1 cellular context compared by ENCODE assay signal in genomic region chr9:94259077-94259847, GRCh38.
TF ChIP-seq lines count a peak whose summit lies in the region.

ZNF169 (plus strand) TSS chr9:94259298; CDS start chr9:94278813, 19,515 bp downstream.

TF ChIP-seq in HepG2, 621 proteins besides CTCF, POLR2A, EP300 and RAD21 (continued from another document and continues in another):
- TF ChIP-seq DDIT3 (CRISPR knock-in tag; IDR thresholded peaks at IDR 0.05), result no peak
- TF ChIP-seq ZBTB25 (CRISPR knock-in tag; IDR thresholded peaks at IDR 0.05), result no peak
- TF ChIP-seq CSRNP2 (CRISPR knock-in tag; conservative IDR thresholded peaks at IDR 0.05; ENCODE audit: low read depth), result no peak
- peak; percentile 99 for TF ChIP-seq SNAPC4 (CRISPR knock-in tag; IDR thresholded peaks at IDR 0.05)
- TF ChIP-seq RBFOX2 (IDR thresholded peaks at IDR 0.05; ENCODE audit: low read depth, low read length), result peak; percentile 76
- no peak for TF ChIP-seq ATF6 (CRISPR knock-in tag; conservative IDR thresholded peaks at IDR 0.05)
- TF ChIP-seq ZNF570 (CRISPR knock-in tag; IDR thresholded peaks at IDR 0.05; ENCODE audit: borderline replicate concordance), result no peak
- TF ChIP-seq NRL (CRISPR knock-in tag; IDR thresholded peaks at IDR 0.05; ENCODE audit: borderline replicate concordance), result no peak
- no peak for TF ChIP-seq ZNF597 (CRISPR knock-in tag; IDR thresholded peaks at IDR 0.05)
- no peak for TF ChIP-seq ZSCAN5A (CRISPR knock-in tag; IDR thresholded peaks at IDR 0.05; ENCODE audit: borderline replicate concordance)
- TF ChIP-seq ZNF275 (CRISPR knock-in tag; IDR thresholded peaks at IDR 0.05; ENCODE audit: borderline replicate concordance), result no peak
- 0 out of 2 replicates have a peak, but pooled peaks have one; percentile 67 for TF ChIP-seq ZNF160 (CRISPR knock-in tag; IDR thresholded peaks at IDR 0.05)
- peak; percentile 40; the same call in 1 of the 2 replicates for TF ChIP-seq IRF9 (CRISPR knock-in tag; IDR thresholded peaks at IDR 0.05; ENCODE audit: borderline replicate concordance)
- 0 out of 2 replicates have a peak, but pooled peaks have one; percentile 22 for TF ChIP-seq ZMAT3 (CRISPR knock-in tag; conservative IDR thresholded peaks at IDR 0.05)
- TF ChIP-seq ZBTB14 (CRISPR knock-in tag; IDR thresholded peaks at IDR 0.05), result no peak
- no peak; the same call in 1 of the 2 replicates for TF ChIP-seq ZNF589 (CRISPR knock-in tag; conservative IDR thresholded peaks at IDR 0.05)
- no peak for TF ChIP-seq THAP7 (CRISPR knock-in tag; IDR thresholded peaks at IDR 0.05)
- no peak for TF ChIP-seq ZNF367 (CRISPR knock-in tag; IDR thresholded peaks at IDR 0.05; ENCODE audit: borderline replicate concordance)
- no peak for TF ChIP-seq PBX2 (CRISPR knock-in tag; IDR thresholded peaks at IDR 0.05)
- TF ChIP-seq ELF4 (CRISPR knock-in tag; IDR thresholded peaks at IDR 0.05; ENCODE audit: borderline replicate concordance), result peak; percentile 96
- peak; percentile 100 for TF ChIP-seq TEAD3 (CRISPR knock-in tag; optimal IDR thresholded peaks at IDR 0.05; ENCODE audit: borderline replicate concordance)
- TF ChIP-seq SP2 (CRISPR knock-in tag; IDR thresholded peaks at IDR 0.05), result 0 out of 2 replicates have a peak, but pooled peaks have one; percentile 35
- peak; percentile 57; the same call in 1 of the 2 replicates for TF ChIP-seq ZNF556 (CRISPR knock-in tag; IDR thresholded peaks at IDR 0.05; ENCODE audit: borderline replicate concordance)
- TF ChIP-seq ZNF775 (CRISPR knock-in tag; IDR thresholded peaks at IDR 0.05; ENCODE audit: borderline replicate concordance), result no peak
- peak; percentile 29; the same call in 1 of the 2 replicates for TF ChIP-seq KDM5A (IDR thresholded peaks at IDR 0.05; ENCODE audit: borderline replicate concordance, low read length)
- no peak for TF ChIP-seq ZNF768 (CRISPR knock-in tag; IDR thresholded peaks at IDR 0.05)
- TF ChIP-seq ZNF615 (CRISPR knock-in tag; IDR thresholded peaks at IDR 0.05; ENCODE audit: borderline replicate concordance), result no peak
- TF ChIP-seq ZC3H13 (CRISPR knock-in tag; IDR thresholded peaks at IDR 0.05), result 0 out of 2 replicates have a peak, but pooled peaks have one; percentile 41
- no peak for TF ChIP-seq ZNF512B (CRISPR knock-in tag; IDR thresholded peaks at IDR 0.05; ENCODE audit: borderline replicate concordance)
- no peak for TF ChIP-seq ZNF24 (IDR thresholded peaks at IDR 0.05)
